In the genomic region with DNA sequence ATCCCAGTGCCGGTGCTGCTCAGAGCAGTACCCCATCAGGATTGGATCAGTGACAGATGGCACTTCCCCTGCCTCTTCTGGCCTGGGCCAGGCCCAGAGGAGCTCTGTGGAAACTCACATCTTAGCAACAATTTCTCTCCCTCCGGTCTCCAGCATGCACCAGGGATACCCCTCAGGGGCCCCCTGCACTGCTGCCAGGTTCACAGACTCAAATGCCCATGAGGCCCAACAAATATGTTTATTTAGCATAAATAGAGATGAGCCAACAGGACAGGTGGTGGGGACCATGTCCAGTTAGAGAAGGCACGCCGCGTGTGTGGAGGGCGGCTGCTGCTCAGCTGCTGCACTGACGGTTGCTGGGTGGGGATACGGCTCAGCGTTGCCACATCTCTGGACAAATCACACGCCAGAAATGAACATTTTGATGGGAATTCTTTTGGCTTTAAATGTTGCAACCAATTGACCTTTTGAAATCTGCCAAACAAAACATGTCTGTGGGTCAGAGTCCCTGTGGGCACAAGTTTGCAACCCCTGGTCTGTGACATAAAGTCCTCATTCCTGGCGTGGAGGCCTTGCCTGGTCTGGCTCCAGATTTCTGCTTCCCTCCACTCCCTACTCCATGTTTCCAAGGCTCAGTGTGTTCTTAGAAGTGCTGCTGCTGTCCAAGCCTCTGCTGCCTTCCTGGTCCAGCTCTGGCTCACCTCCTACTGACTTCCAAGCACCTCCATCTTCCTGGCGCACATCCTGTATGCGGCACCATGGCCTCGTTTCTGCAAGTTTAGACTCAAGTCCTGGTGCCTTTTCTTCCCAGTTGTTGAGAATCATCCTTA, we compare ENCODE assay signal across 16 cellular contexts.
A peak's percentile ranks its signal among the peaks of the same experiment; 100 is the strongest.
DNase-seq lines count a peak whose midpoint lies in the region; ATAC-seq, FAIRE-seq and TF ChIP-seq lines count a peak whose summit lies in the region.
"Had no signal": no experiment of that assay in that cellular context is flagged by ENCODE, and none has a peak within 500 bp of the region (broad histone marks: within the 10 kb centered on the region; RNA-seq: fewer than 3 reads in every experiment).

No MANE protein-coding gene starts in this region.

- no peaks in the 10 kb centered on the region for H3K27me3 ChIP-seq in esophagus muscularis mucosa
- H3K27me3 ChIP-seq: cardiac muscle cell had no signal

- no peak for TF ChIP-seq EP300 in esophagus muscularis mucosa (IDR thresholded peaks at IDR 0.05)

- TF ChIP-seq CTCF in esophagus muscularis mucosa (IDR thresholded peaks at IDR 0.05) (no peak), GM10266 (IDR thresholded peaks at IDR 0.05; ENCODE audit: control insufficient read depth, insufficient read depth, low read depth, missing control alignments) (no peak)

- TF ChIP-seq POLR2A in esophagus muscularis mucosa (IDR thresholded peaks at IDR 0.05; ENCODE audit: low read depth) (no peak), H54 (IDR thresholded peaks at IDR 0.05; ENCODE audit: low read depth, low read length) (no peak)

- H3K4me1 ChIP-seq in esophagus muscularis mucosa = peaks cover 27 to 46% (median 34%) of the 10 kb centered on the region in 4 donors

- 86% methylated on average over 14 of the region's 14 CpGs for WGBS in esophagus muscularis mucosa

- ATAC-seq in left lobe of liver (peak; percentile 64), HG03095 (IDR thresholded peaks at IDR 0.05; ENCODE audit: unreplicated experiment) (no peak), HG03565 (IDR thresholded peaks at IDR 0.05; ENCODE audit: unreplicated experiment) (no peak)
- ATAC-seq: activated CD4-positive, CD25-positive, alpha-beta regulatory T cell treated with anti-CD3 and anti-CD28 coated beads, Interleukin-2, amount 50 U/mL, for 24 hours had no signal

- DNase-seq in NCI-H1092 (lab: John Stamatoyannopoulos, UW) (peak; percentile 44), esophagus muscularis mucosa (ENCODE audit: extremely low spot score) (peak; percentile 93), left lobe of liver (ENCODE audit: low spot score) (peak; percentile 90), skeletal muscle cell (ENCODE audit: low read depth) (peak; percentile 71), GM10266 (ENCODE audit: extremely low spot score) (no peak), H54 (ENCODE audit: insufficient read length, low spot score) (no peak)
- DNase-seq: activated naive CD4-positive, alpha-beta T cell treated with anti-CD3 and anti-CD28 coated beads, Interleukin-2, amount 10 ng/mL, durations not matched to agents 7 days and 5 days; endodermal cell; NCI-H2029; NCI-H526; stimulated activated CD8-positive, alpha-beta memory T cell treated with anti-CD3 and anti-CD28 coated beads, Interleukin-4, amount 100 ng/mL, for 48 hours had no signal

- intact Hi-C loops in esophagus muscularis mucosa (cut with DNase I) = no loop called here

- H3K4me3 ChIP-seq in esophagus muscularis mucosa (no peak overlapping the region), skeletal muscle cell (ENCODE audit: low read depth, low read length) (no peak overlapping the region)
- H3K4me3 ChIP-seq: cardiac muscle cell had no signal

- no peaks in the 10 kb centered on the region for H3K9me3 ChIP-seq in esophagus muscularis mucosa

- FAIRE-seq in H54 (lab: Jason Lieb, UNC) = no peak
- FAIRE-seq: islet of Langerhans had no signal

- peaks cover 0 to 8% (median 0%) of the 10 kb centered on the region in 4 donors for H3K36me3 ChIP-seq in esophagus muscularis mucosa

- H3K27ac ChIP-seq in esophagus muscularis mucosa (replicated peaks in 1 of 4) = peak overlapping the region in 2 of 4 donors; percentile 18 to 51
- H3K27ac ChIP-seq: cardiac muscle cell had no signal

Comparison
In these comparisons a context has a peak if more than half of its experiments do, and no peak if none do; other contexts are left out.
1. DNase-seq: peak in NCI-H1092 (single experiment), esophagus muscularis mucosa (single experiment), left lobe of liver (single experiment) and skeletal muscle cell (single experiment); none in GM10266 (single experiment) and H54 (single experiment).